In the genomic region with DNA sequence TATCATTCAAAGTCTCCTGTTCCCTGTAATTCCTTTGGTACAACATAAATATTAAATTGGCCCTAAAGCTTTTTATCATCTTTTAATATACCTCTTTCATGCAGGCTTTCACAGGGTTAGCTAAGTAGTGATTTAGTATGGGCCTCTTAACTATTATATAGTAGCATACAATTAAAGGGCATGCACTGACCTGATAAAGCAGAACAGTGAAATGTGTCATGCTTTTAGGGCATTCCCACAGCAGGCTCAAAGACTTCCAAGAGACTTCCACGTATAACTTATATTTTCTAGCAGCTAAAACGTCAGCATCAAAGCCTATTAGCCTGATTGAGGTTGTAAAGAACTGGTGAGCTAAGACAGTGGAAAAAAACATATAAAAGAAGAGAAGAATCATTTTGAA, we compare ENCODE assay signal across 33 cellular contexts. TPM values are rescaled to one million over a fixed set of nuclear protein-coding genes. Genes with fewer than 3 reads are reported as not detected.
DNase-seq lines count a peak whose midpoint lies in the region; ATAC-seq, FAIRE-seq and TF ChIP-seq lines count a peak whose summit lies in the region.
"Had no signal": no experiment of that assay in that cellular context is flagged by ENCODE, and none has a peak within 500 bp of the region (broad histone marks: within the 10 kb centered on the region; RNA-seq: fewer than 3 reads in every experiment).

No MANE protein-coding gene starts in this region.

- TF ChIP-seq CTCF in bronchial epithelial cell (IDR thresholded peaks at IDR 0.05; ENCODE audit: insufficient read depth, low read length, severe bottlenecking) (no peak), mesothelial cell of epicardium (IDR thresholded peaks at IDR 0.05; ENCODE audit: unreplicated experiment) (no peak), GM13976 (IDR thresholded peaks at IDR 0.05; ENCODE audit: borderline replicate concordance, control extremely low read depth, extremely low read depth, insufficient read depth, missing control alignments) (no peak), pancreas (IDR thresholded peaks at IDR 0.05) (no peak), esophagus muscularis mucosa (IDR thresholded peaks at IDR 0.05) (no peak)

- no peaks in the 10 kb centered on the region for H3K27me3 Mint-ChIP-seq in mesothelial cell of epicardium (ENCODE audit: low read depth)
- H3K27me3 Mint-ChIP-seq in T-helper 17 cell, result no peaks in the 10 kb centered on the region
- H3K27me3 Mint-ChIP-seq: CD4-positive, alpha-beta memory T cell had no signal

- H3K4me3 ChIP-seq in bronchial epithelial cell (ENCODE audit: low read depth, low read length) (no peak overlapping the region), pancreas (no peak overlapping the region), esophagus muscularis mucosa (no peak overlapping the region)
- H3K4me3 ChIP-seq: A549, GM12878, K562, PC-9, SK-N-MC had no signal

- no peaks in the 10 kb centered on the region for H3K9me3 ChIP-seq in T-helper 17 cell (ENCODE audit: control insufficient read depth, low read length, poor library complexity, severe bottlenecking)
- no peaks in the 10 kb centered on the region for H3K9me3 ChIP-seq in pancreas
- H3K9me3 ChIP-seq in esophagus muscularis mucosa, result no peaks in the 10 kb centered on the region
- H3K9me3 ChIP-seq: A549, Caco-2 had no signal

- in situ Hi-C loops in GM13976 (cut with MboI; ENCODE audit: low sequenced_read_pairs, unreplicated experiment), result no loop called here

- H3K4me3 Mint-ChIP-seq in mesothelial cell of epicardium, result no peak overlapping the region
- no peak overlapping the region for H3K4me3 Mint-ChIP-seq in T-helper 17 cell
- H3K4me3 Mint-ChIP-seq: CD4-positive, alpha-beta memory T cell; H9; HFFc6 had no signal

- WGBS in pancreas, 2 donors, result 92 to 93% methylated on average over 2 of the region's 2 CpGs
- WGBS in esophagus muscularis mucosa, result 96% methylated on average over 2 of the region's 2 CpGs

- H3K4me1 Mint-ChIP-seq in mesothelial cell of epicardium (peaks cover 23% of the 10 kb centered on the region), T-helper 17 cell (peaks cover 29% of the 10 kb centered on the region)

- TF ChIP-seq POLR2A in H54 (IDR thresholded peaks at IDR 0.05; ENCODE audit: low read depth, low read length) (no peak), esophagus muscularis mucosa (IDR thresholded peaks at IDR 0.05; ENCODE audit: low read depth) (no peak)

- H3K27me3 ChIP-seq in bronchial epithelial cell (ENCODE audit: control insufficient read depth, insufficient read depth, low read length) (no peaks in the 10 kb centered on the region), pancreas (no peaks in the 10 kb centered on the region), esophagus muscularis mucosa (no peaks in the 10 kb centered on the region)

- no peak for TF ChIP-seq EP300 in esophagus muscularis mucosa (IDR thresholded peaks at IDR 0.05)

- intact Hi-C loops in pancreas (cut with DNase I), result no loop called here
- intact Hi-C loops in esophagus muscularis mucosa (cut with DNase I), result no loop called here

- FAIRE-seq in H54 (lab: Jason Lieb, UNC) (peak; percentile 30), bronchial epithelial cell (lab: Jason Lieb, UNC) (no peak), pancreas (lab: Jason Lieb, UNC) (no peak)
- FAIRE-seq: A549, GM12878, HTR-8/SVneo, K562 had no signal

- DNase-seq in H54 (ENCODE audit: insufficient read length, low spot score) (no peak), NCI-H2227 treated with DMSO at 0.1 percent for 48 hours (lab: John Stamatoyannopoulos, UW) (peak; percentile 50), bronchial epithelial cell (ENCODE audit: low read depth) (peak; percentile 66), mesothelial cell of epicardium (ENCODE audit: low spot score in 2 of 2, unreplicated experiment in 2 of 2) (no peak), T-helper 17 cell (no peak), GM13976 (ENCODE audit: low spot score) (no peak), pancreas (no peak), esophagus muscularis mucosa (ENCODE audit: extremely low spot score) (no peak)
- DNase-seq: C1 segment of cervical spinal cord; Caco-2; CD4-positive, alpha-beta memory T cell; DMS 273 treated with DMSO at 0.1 percent for 48 hours; DMS79; EL; GDM1; H9; HFFc6; Kasumi-1; MV-4-11; NCI-H1105; NCI-H1436 treated with DMSO at 0.1 percent for 48 hours; NCI-H187 treated with DMSO at 0.1 percent for 48 hours; NCI-H2107; NCI-H446 treated with DMSO at 0.1 percent for 48 hours; NCI-H526; PC-9; RPMI8226; SHP77 treated with DMSO at 0.1 percent for 48 hours had no signal

- H3K36me3 Mint-ChIP-seq in mesothelial cell of epicardium, result peaks cover 7% of the 10 kb centered on the region
- H3K36me3 Mint-ChIP-seq in T-helper 17 cell (ENCODE audit: low read depth), result no peaks in the 10 kb centered on the region

- H3K36me3 ChIP-seq in bronchial epithelial cell (ENCODE audit: control insufficient read depth, insufficient read depth, low read length) (no peaks in the 10 kb centered on the region), pancreas (no peaks in the 10 kb centered on the region), esophagus muscularis mucosa (peaks cover 0 to 15% (median 13%) of the 10 kb centered on the region in 4 donors)

- H3K27ac Mint-ChIP-seq in mesothelial cell of epicardium (peak overlapping the region; percentile 37), T-helper 17 cell (no peak overlapping the region)
- H3K27ac Mint-ChIP-seq: CD4-positive, alpha-beta memory T cell; H9; HFFc6 had no signal

- H3K4me1 ChIP-seq in pancreas (peaks cover 0 to 10% (median 5%) of the 10 kb centered on the region in 3 donors), esophagus muscularis mucosa (peaks cover 21 to 51% (median 47%) of the 10 kb centered on the region in 4 donors)
- H3K4me1 ChIP-seq: Caco-2 had no signal

- H3K27ac ChIP-seq in pancreas (no peak overlapping the region), esophagus muscularis mucosa (replicated peaks in 1 of 4) (no peak overlapping the region)
- H3K27ac ChIP-seq: A549, PC-9, SK-N-MC had no signal

- no peak for ATAC-seq in T-helper 17 cell
- ATAC-seq in pancreas, result no peak
- ATAC-seq: A549, GM12878, K562 had no signal

- H3K9me3 Mint-ChIP-seq in mesothelial cell of epicardium, result peaks cover 4% of the 10 kb centered on the region
- H3K9me3 Mint-ChIP-seq: H9, HFFc6 had no signal

RNA-seq across cellular contexts. Expression of a gene that starts 35.3 kb away (rescaled TPM):
- total RNA-seq in bronchial epithelial cell (25.5 and 36.0 TPM in 2 replicates), mesothelial cell of epicardium (25.6 to 27.8 TPM (median 26.4 TPM) in 3 replicates), T-helper 17 cell (10 to 100 TPM; 25.2 to 34.2 TPM), pancreas (10 to 100 TPM in 1 of 6 donors, 1 to 10 TPM in 5; 5.1 to 10.1 (median 6.4) TPM), esophagus muscularis mucosa (10 to 100 TPM; 19.0 to 28.0 (median 27.5) TPM)
- polyA plus RNA-seq in pancreas, result 1 to 10 TPM; 2.1 to 4.4 TPM

Comparison
In these comparisons a context has a peak if more than half of its experiments do, and no peak if none do; other contexts are left out.
1. DNase-seq: peak in NCI-H2227 treated with DMSO at 0.1 percent for 48 hours (single experiment) and bronchial epithelial cell (single experiment); none in H54 (single experiment), mesothelial cell of epicardium (0 of 2), T-helper 17 cell (0 of 3), GM13976 (single experiment), pancreas (0 of 6) and esophagus muscularis mucosa (single experiment).